1 cellular context compared by ENCODE assay signal in the genomic region with DNA sequence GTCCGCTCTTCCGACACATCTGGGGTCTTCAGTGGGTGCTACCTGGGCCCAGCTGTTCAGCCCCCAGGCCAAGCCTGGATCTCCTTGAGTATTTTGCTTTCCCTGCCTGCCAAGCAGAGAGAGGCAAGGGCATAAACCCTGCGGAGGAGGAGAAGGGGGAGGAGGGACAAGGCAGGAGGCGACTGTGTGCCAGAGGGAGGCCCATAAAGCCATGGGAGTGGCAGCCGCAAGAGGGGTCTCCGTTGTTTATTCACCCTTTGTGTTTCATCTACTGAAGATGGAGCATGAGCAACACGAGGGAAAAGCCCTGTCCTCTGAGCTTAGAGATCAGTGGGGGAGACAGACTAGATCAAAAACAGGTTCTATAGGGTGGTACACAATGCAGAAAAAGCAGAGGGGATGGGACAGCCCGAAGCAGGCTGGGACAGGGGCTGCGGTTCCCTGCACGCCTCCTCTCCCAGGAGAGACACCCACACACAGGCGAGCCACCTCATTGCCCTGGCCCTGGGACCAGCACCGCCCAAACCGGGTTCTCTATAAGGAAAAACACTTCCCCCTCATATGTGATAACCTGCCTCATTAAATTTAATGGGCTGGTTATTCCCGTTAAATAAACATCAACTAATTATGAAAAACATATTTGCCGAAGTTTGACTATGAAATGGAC.
TF ChIP-seq lines count a peak whose summit lies in the region.

No MANE protein-coding gene starts in this region.

TF ChIP-seq in IMR-90, 13 proteins besides CTCF, POLR2A, EP300 and RAD21 (continued from another document):
- TF ChIP-seq MXI1 (IDR thresholded peaks at IDR 0.05; ENCODE audit: borderline replicate concordance, low read depth, low read length) (no peak), FOS (IDR thresholded peaks at IDR 0.05; ENCODE audit: low read depth, low read length) (no peak), RFX5 (IDR thresholded peaks at IDR 0.05; ENCODE audit: low read depth, low read length) (no peak), SMC3 (IDR thresholded peaks at IDR 0.05; ENCODE audit: low read depth, low read length) (no peak), CEBPB (IDR thresholded peaks at IDR 0.05; ENCODE audit: low read depth, low read length) (no peak), MAFK (IDR thresholded peaks at IDR 0.05; ENCODE audit: low read depth, low read length) (no peak), MAZ (IDR thresholded peaks at IDR 0.05; ENCODE audit: borderline replicate concordance, low read depth, low read length) (no peak), BHLHE40 (IDR thresholded peaks at IDR 0.05; ENCODE audit: low read depth, low read length) (no peak), CHD1 (IDR thresholded peaks at IDR 0.05; ENCODE audit: low read depth, low read length) (no peak), RCOR1 (IDR thresholded peaks at IDR 0.05; ENCODE audit: insufficient replicate concordance, low read length) (no peak), NFE2L2 (IDR thresholded peaks at IDR 0.05; ENCODE audit: low read depth, low read length) (no peak), ELK1 (IDR thresholded peaks at IDR 0.05; ENCODE audit: borderline replicate concordance, low read depth, low read length) (no peak)
